In genomic region chr4:122104184-122104583, GRCh38 we compare ENCODE assay signal across 20 cellular contexts.
"Had no signal": no experiment of that assay in that cellular context is flagged by ENCODE, and none has a peak within 500 bp of the region (broad histone marks: within the 10 kb centered on the region; RNA-seq: fewer than 3 reads in every experiment).

No MANE protein-coding gene starts in this region.

- FAIRE-seq: kidney had no signal

- H3K27me3 ChIP-seq: body of pancreas, upper lobe of right lung had no signal

- H3K9me3 ChIP-seq: body of pancreas, left lung, thoracic aorta, upper lobe of right lung had no signal

- DNase-seq: activated CD4-positive, alpha-beta T cell treated with anti-CD3 and anti-CD28 coated beads, Interleukin-2, amount 50 U/mL, for 48 hours; activated gamma-delta T cell treated with Interleukin-2 at 50 U/mL for 16 hours; activated T-cell treated with anti-CD3 and anti-CD28 coated beads for 4 hours; amniotic stem cell; body of pancreas; effector memory CD8-positive, alpha-beta T cell; glutamatergic neuron; hippocampal formation; kidney; left lung; occipital lobe; posterior cingulate gyrus; retina; stimulated activated naive B cell treated with anti-CD40 and anti-IgM and Interleukin-4, amounts not matched to agents 10 μg/mL and 1 μg/mL and 100 μg/mL, for 72 hours; T-helper 2 cell; upper lobe of right lung had no signal

- H3K27ac Mint-ChIP-seq: activated naive CD8-positive, alpha-beta T cell; activated T-helper 1 cell treated with anti-CD3 and anti-CD28 coated beads, Interleukin-12 subunit alpha, Interleukin-12 subunit beta, Interleukin-2, Interleukin-4 antibody, amounts not matched to agents 30 ng/mL and 10 ng/mL and 1 ng/mL, durations not matched to agents 14 hours and 24 hours and 36 hours; effector memory CD8-positive, alpha-beta T cell; stimulated activated naive B cell treated with anti-CD40 and anti-IgM and Interleukin-4, amounts not matched to agents 10 μg/mL and 1 μg/mL and 100 μg/mL, for 72 hours had no signal

- H3K36me3 Mint-ChIP-seq: stimulated activated naive B cell treated with anti-CD40 and anti-IgM and Interleukin-4, amounts not matched to agents 10 μg/mL and 1 μg/mL and 100 μg/mL, for 72 hours had no signal

- ATAC-seq: body of pancreas; effector memory CD8-positive, alpha-beta T cell; left lung; stimulated activated naive B cell treated with anti-CD40 and anti-IgM and Interleukin-4, amounts not matched to agents 10 μg/mL and 1 μg/mL and 100 μg/mL, for 72 hours; upper lobe of right lung had no signal

- H3K36me3 ChIP-seq: left lung, thoracic aorta, upper lobe of right lung had no signal

- H3K27ac ChIP-seq: body of pancreas, left lung, thoracic aorta, upper lobe of right lung, VCaP had no signal

- H3K9me3 Mint-ChIP-seq: activated T-helper 1 cell treated with anti-CD3 and anti-CD28 coated beads, Interleukin-12 subunit alpha, Interleukin-12 subunit beta, Interleukin-2, Interleukin-4 antibody, amounts not matched to agents 30 ng/mL and 10 ng/mL and 1 ng/mL, durations not matched to agents 14 hours and 24 hours and 36 hours; effector memory CD8-positive, alpha-beta T cell; stimulated activated naive B cell treated with anti-CD40 and anti-IgM and Interleukin-4, amounts not matched to agents 10 μg/mL and 1 μg/mL and 100 μg/mL, for 72 hours had no signal

- H3K4me3 ChIP-seq: body of pancreas, left lung, thoracic aorta, upper lobe of right lung had no signal

- H3K4me3 Mint-ChIP-seq: activated naive CD8-positive, alpha-beta T cell; activated T-helper 1 cell treated with anti-CD3 and anti-CD28 coated beads, Interleukin-12 subunit alpha, Interleukin-12 subunit beta, Interleukin-2, Interleukin-4 antibody, amounts not matched to agents 30 ng/mL and 10 ng/mL and 1 ng/mL, durations not matched to agents 14 hours and 24 hours and 36 hours; effector memory CD8-positive, alpha-beta T cell; stimulated activated naive B cell treated with anti-CD40 and anti-IgM and Interleukin-4, amounts not matched to agents 10 μg/mL and 1 μg/mL and 100 μg/mL, for 72 hours had no signal

- H3K4me1 ChIP-seq: body of pancreas, left lung, upper lobe of right lung had no signal
